Comparison of ENCODE assay signal across 8 cellular contexts in the genomic region with DNA sequence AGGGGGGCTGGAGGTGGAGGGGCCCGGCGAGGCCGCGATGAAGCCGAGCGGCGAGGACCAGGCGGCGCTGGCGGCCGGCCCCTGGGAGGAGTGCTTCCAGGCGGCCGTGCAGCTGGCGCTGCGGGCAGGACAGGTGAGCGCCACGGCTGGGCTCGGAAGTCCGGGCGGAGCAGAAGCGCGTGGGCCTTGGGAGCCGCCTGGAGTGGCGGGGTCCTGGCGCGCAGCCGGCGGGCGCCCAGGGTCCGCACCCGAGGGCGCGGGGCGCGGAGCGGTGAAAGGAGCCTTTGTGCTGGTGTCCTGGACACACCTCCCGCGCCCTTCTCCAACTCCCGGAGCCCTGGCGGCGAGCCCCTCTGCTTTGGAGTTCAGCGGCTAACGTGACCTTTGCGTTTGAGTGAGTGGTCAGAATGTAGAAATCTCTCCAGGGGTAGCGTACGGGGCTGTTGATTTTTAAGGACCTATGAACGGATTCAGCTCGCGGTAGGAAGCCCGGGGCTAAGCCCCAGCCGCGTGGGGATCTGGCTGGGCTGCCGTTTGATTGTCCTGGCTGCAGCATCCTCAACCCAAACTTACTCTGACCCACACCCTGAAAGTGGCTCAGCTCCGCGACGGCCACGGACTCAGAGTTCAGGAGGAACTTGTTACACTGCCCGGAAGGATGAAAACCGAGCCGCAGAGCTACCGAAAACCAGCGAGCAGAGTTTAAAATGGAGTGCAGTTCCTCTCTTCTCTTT. TPM values are rescaled to one million over a fixed set of nuclear protein-coding genes. Genes with fewer than 3 reads are reported as not detected.
DNase-seq lines count a peak whose midpoint lies in the region; ATAC-seq and TF ChIP-seq lines count a peak whose summit lies in the region.

No MANE protein-coding gene starts in this region.

- no peaks in the 10 kb centered on the region for H3K36me3 ChIP-seq in HAP-1 (replicated peaks)
- H3K36me3 ChIP-seq in MM.1S (replicated peaks; ENCODE audit: insufficient read depth, low read length): no peaks in the 10 kb centered on the region

- H3K4me2 ChIP-seq in MM.1S (ENCODE audit: low read depth, low read length): peak overlapping the region; percentile 77

- H3K9ac ChIP-seq in MM.1S (ENCODE audit: low read length): peak overlapping the region; percentile 46

- in situ Hi-C loops in HAP-1 (cut with MboI; ENCODE audit: low sequenced_read_pairs): no loop called here

- H3K9me3 ChIP-seq in HAP-1 (peaks cover 3% of the 10 kb centered on the region), MM.1S (replicated peaks; ENCODE audit: insufficient read depth, low read length) (no peaks in the 10 kb centered on the region)

- no peak for TF ChIP-seq CTCF in GM12875 (IDR thresholded peaks at IDR 0.05; ENCODE audit: borderline replicate concordance, insufficient read depth, low read depth, low read length)
- TF ChIP-seq CTCF in MM.1S (IDR thresholded peaks at IDR 0.05; ENCODE audit: low read length): no peak
- TF ChIP-seq CTCF in omental fat pad (IDR thresholded peaks at IDR 0.05): no peak

- H3K27ac ChIP-seq in MM.1S (ENCODE audit: low read length): peak overlapping the region; percentile 43; the same call in 1 of the 2 replicates

- H3K4me3 ChIP-seq in GM12875 (ENCODE audit: low read depth, low read length) (peak overlapping the region; percentile 73), HAP-1 (peak overlapping the region; percentile 55), MM.1S (ENCODE audit: low read length) (peak overlapping the region; percentile 72)

- H3K4me1 ChIP-seq in HAP-1 (peaks cover 21% of the 10 kb centered on the region), MM.1S (ENCODE audit: low read length) (no peaks in the 10 kb centered on the region)

- peak overlapping the region; percentile 50 for H2AFZ ChIP-seq in MM.1S (ENCODE audit: low read length)

- H4K20me1 ChIP-seq in MM.1S (ENCODE audit: insufficient read depth, low read length): no peaks in the 10 kb centered on the region

- H3K27me3 ChIP-seq in HAP-1 (ENCODE audit: low read depth): no peaks in the 10 kb centered on the region
- H3K27me3 ChIP-seq in MM.1S (replicated peaks; ENCODE audit: insufficient read depth, low read length): no peaks in the 10 kb centered on the region

- no peaks in the 10 kb centered on the region for H3K79me2 ChIP-seq in MM.1S (ENCODE audit: low read length)

- DNase-seq in HAP-1 (ENCODE audit: low spot score in 2 of 2) (peak; percentile 19 to 69), MM.1S (peak; percentile 33), foreskin melanocyte (peak; percentile 33), omental fat pad (ENCODE audit: low spot score) (peak; percentile 31), iPS-NIHi11 (ENCODE audit: low spot score) (no peak), middle frontal gyrus (ENCODE audit: extremely low spot score, low spot score) (no peak)
- DNase-seq in activated T-cell treated with anti-CD3 and anti-CD28 coated beads, Interleukin-2, amount 50 U/mL, for 1 hour: peak; percentile 31

- ATAC-seq in omental fat pad (ENCODE audit: low FRiP score): peak; percentile 25

- H3F3A ChIP-seq in MM.1S (ENCODE audit: insufficient read depth, low read length): peaks cover 14% of the 10 kb centered on the region; the same call in 1 of the 2 replicates

- H3K9me2 ChIP-seq in MM.1S (replicated peaks; ENCODE audit: insufficient read depth, low read length): no peaks in the 10 kb centered on the region

RNA-seq across cellular contexts. Expression of gene IMPA2, which starts 0.5 kb away (rescaled TPM):
- total RNA-seq in omental fat pad: 10 to 100 TPM; 18.7 to 31.6 (median 27.7) TPM

Comparison
In these comparisons a context has a peak if more than half of its experiments do, and no peak if none do; other contexts are left out.
1. DNase-seq: peak in HAP-1 (2 of 2), MM.1S (single experiment), activated T-cell treated with anti-CD3 and anti-CD28 coated beads, Interleukin-2, amount 50 U/mL, for 1 hour (single experiment), foreskin melanocyte (single experiment) and omental fat pad (single experiment); none in iPS-NIHi11 (single experiment) and middle frontal gyrus (single experiment).
2. Peak in every context shown above with its lines, with median percentiles within 50 percentile points of each other: H3K4me3 ChIP-seq.